Comparison of ENCODE assay signal across 10 cellular contexts in the genomic region with DNA sequence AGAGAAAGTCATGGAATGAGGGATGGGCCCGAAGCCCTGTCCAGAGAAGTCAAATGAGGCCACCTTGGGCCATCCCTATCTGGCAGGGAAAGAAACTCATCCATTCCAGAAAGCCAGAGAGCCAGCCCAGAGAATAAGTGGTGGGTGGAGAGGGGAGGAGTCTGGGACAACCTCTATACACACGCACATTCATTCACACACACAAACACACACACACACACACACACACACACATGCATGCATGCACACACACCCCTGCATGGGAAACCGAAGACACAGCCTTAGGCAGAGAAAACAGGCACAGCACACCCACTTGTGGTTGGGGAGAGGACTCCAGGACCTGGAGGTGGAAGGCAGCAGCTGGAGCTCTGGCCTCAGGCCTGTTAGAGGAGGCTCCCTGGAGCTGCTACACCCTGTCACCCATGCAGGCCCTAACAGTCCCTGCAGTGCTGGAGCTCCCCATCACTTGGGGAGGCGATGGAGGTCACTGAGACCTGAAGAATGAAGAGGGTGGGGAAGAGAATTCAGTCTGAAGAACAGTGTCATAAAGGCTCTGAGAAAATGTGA. TPM values are rescaled to one million over a fixed set of nuclear protein-coding genes. Genes with fewer than 3 reads are reported as not detected.
DNase-seq lines count a peak whose midpoint lies in the region; ATAC-seq, FAIRE-seq and TF ChIP-seq lines count a peak whose summit lies in the region.
"Had no signal": no experiment of that assay in that cellular context is flagged by ENCODE, and none has a peak within 500 bp of the region (broad histone marks: within the 10 kb centered on the region; RNA-seq: fewer than 3 reads in every experiment).

No MANE protein-coding gene starts in this region.

- H3K36me3 Mint-ChIP-seq in dendritic cell treated with granulocyte-macrophage colony-stimulating factor and Interleukin-4, amounts not matched to agents 40 ng/mL and 50 ng/mL, for 4 days (ENCODE audit: low read depth), result peaks cover 100% of the 10 kb centered on the region

- H3K27ac ChIP-seq in AG04450 (ENCODE audit: low read depth, low read length), result peak overlapping the region; percentile 21
- H3K27ac ChIP-seq in lower lobe of right lung, result no peak overlapping the region

- H3K9me3 Mint-ChIP-seq in dendritic cell treated with granulocyte-macrophage colony-stimulating factor and Interleukin-4, amounts not matched to agents 40 ng/mL and 50 ng/mL, for 4 days, result no peaks in the 10 kb centered on the region

- no peak overlapping the region for H3K4me3 Mint-ChIP-seq in dendritic cell treated with granulocyte-macrophage colony-stimulating factor and Interleukin-4, amounts not matched to agents 40 ng/mL and 50 ng/mL, for 4 days

- peak; percentile 23 for FAIRE-seq in HTR-8/SVneo (lab: Jason Lieb, UNC)

- H3K27me3 Mint-ChIP-seq in dendritic cell treated with granulocyte-macrophage colony-stimulating factor and Interleukin-4, amounts not matched to agents 40 ng/mL and 50 ng/mL, for 4 days, result no peaks in the 10 kb centered on the region

- DNase-seq in AG04450 (ENCODE audit: low read depth, low spot score) (peak; percentile 60), HTR-8/SVneo (ENCODE audit: insufficient read length, low spot score) (no peak), lower lobe of right lung (no peak), NCI-H1930 (lab: John Stamatoyannopoulos, UW) (no peak), NCI-H128 (lab: John Stamatoyannopoulos, UW; ENCODE audit: unreplicated experiment) (no peak)
- DNase-seq in central memory CD4-positive, alpha-beta T cell, result no peak
- DNase-seq: activated CD4-positive, alpha-beta T cell treated with anti-CD3 and anti-CD28 coated beads for 4 hours; COR-L47 had no signal

- peaks cover 19% of the 10 kb centered on the region for H3K4me1 ChIP-seq in lower lobe of right lung

- intact Hi-C loops in dendritic cell treated with granulocyte-macrophage colony-stimulating factor and Interleukin-4, amounts not matched to agents 40 ng/mL and 50 ng/mL, for 4 days (cut with micrococcal nuclease), result no loop called here
- intact Hi-C loops in lower lobe of right lung (cut with DNase I), result no loop called here

- H3K9me3 ChIP-seq in AG04450 (ENCODE audit: control insufficient read depth, insufficient read depth, low read length) (no peaks in the 10 kb centered on the region), lower lobe of right lung (no peaks in the 10 kb centered on the region)

- H3K27ac Mint-ChIP-seq in dendritic cell treated with granulocyte-macrophage colony-stimulating factor and Interleukin-4, amounts not matched to agents 40 ng/mL and 50 ng/mL, for 4 days, result peak overlapping the region; percentile 47

- peaks cover 12% of the 10 kb centered on the region for H3K36me3 ChIP-seq in lower lobe of right lung

- ATAC-seq in lower lobe of right lung (peak; percentile 42 to 58), HG03460 (IDR thresholded peaks at IDR 0.05; ENCODE audit: unreplicated experiment) (no peak)

- TF ChIP-seq CTCF in AG04450 (IDR thresholded peaks at IDR 0.05; ENCODE audit: low read depth, low read length) (peak; percentile 48), lower lobe of right lung (IDR thresholded peaks at IDR 0.05) (no peak)

- CTCF ChIA-PET in AG04450 (lab: Charles Lee), result interaction anchor here (0.6 to 1.2 kb wide), 3 partner anchors 11 to 169 kb away, joined by 3 to 6 read pairs (median 3); no protein-coding TSS in a partner anchor

- POLR2A ChIA-PET in AG04450 (lab: Yijun Ruan, JAX), result interaction anchor here (0.6 to 1.3 kb wide), 3 partner anchors 9 to 38 kb away, joined by 3 to 4 read pairs (median 4); partner anchors contain the start of gene TGFBI

- no peak overlapping the region for H3K4me3 ChIP-seq in AG04450 (ENCODE audit: low read depth, low read length)
- no peak overlapping the region for H3K4me3 ChIP-seq in lower lobe of right lung

- H3K27me3 ChIP-seq in AG04450 (ENCODE audit: control insufficient read depth, insufficient read depth, low read length) (no peaks in the 10 kb centered on the region), lower lobe of right lung (ENCODE audit: low read depth) (no peaks in the 10 kb centered on the region)

- H3K4me1 Mint-ChIP-seq in dendritic cell treated with granulocyte-macrophage colony-stimulating factor and Interleukin-4, amounts not matched to agents 40 ng/mL and 50 ng/mL, for 4 days (ENCODE audit: low read depth), result peaks cover 8% of the 10 kb centered on the region

RNA-seq across cellular contexts. Expression of gene TGFBI, which starts 38.0 kb away (rescaled TPM):
- 2,219 and 2,576 TPM in 2 replicates for polyA plus RNA-seq in AG04450 (2011; rRNA removed)
- 1,062 and 1,253 TPM in 2 replicates for polyA minus RNA-seq in AG04450 (2011; rRNA and poly(A)+ RNA removed)
- 140 TPM for total RNA-seq in lower lobe of right lung
